Comparison of ENCODE assay signal across 11 cellular contexts in the genomic region with DNA sequence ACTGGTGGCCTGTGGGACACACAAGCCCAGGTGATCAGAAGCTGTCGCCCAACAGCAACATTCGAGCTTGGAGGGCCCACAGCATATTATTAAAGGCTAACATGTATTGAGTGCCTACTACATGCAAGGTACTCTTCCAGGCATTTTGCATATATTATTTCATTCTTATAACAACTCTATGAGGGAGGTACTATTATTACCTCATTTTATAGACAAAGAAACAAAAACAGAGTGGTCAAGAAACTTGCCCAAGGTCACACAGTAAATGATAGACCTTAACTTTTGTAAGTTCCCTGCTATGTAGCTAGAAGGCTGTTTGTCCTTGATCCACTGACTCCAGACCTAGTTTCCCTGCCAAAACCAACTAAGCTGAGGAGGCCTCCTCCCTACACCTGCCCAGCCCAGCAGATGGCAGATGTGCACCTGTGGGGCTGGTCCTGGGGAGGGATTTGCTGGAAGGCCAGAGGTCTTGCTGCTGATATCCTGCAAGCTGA. TPM values are rescaled to one million over a fixed set of nuclear protein-coding genes. Genes with fewer than 3 reads are reported as not detected.
DNase-seq lines count a peak whose midpoint lies in the region; ATAC-seq, FAIRE-seq and TF ChIP-seq lines count a peak whose summit lies in the region.
"Had no signal": no experiment of that assay in that cellular context is flagged by ENCODE, and none has a peak within 500 bp of the region (broad histone marks: within the 10 kb centered on the region; RNA-seq: fewer than 3 reads in every experiment).

No MANE protein-coding gene starts in this region.

- ATAC-seq in naive B cell (ENCODE audit: low read depth in 2 of 2): peak in 1 of 2 donors; percentile 39
- no peak for ATAC-seq in GM19023 (IDR thresholded peaks at IDR 0.05; ENCODE audit: unreplicated experiment)

- H3K9me2 ChIP-seq in MM.1S (replicated peaks; ENCODE audit: insufficient read depth, low read length): no peaks in the 10 kb centered on the region

- H3K27me3 ChIP-seq in MM.1S (replicated peaks; ENCODE audit: insufficient read depth, low read length) (no peaks in the 10 kb centered on the region), bronchial epithelial cell (ENCODE audit: control insufficient read depth, insufficient read depth, low read length) (no peaks in the 10 kb centered on the region)
- H3K27me3 ChIP-seq: thyroid gland had no signal

- TF ChIP-seq CTCF in GM10266 (IDR thresholded peaks at IDR 0.05; ENCODE audit: control insufficient read depth, insufficient read depth, low read depth, missing control alignments) (peak; percentile 8), MM.1S (IDR thresholded peaks at IDR 0.05; ENCODE audit: low read length) (peak; percentile 28), bronchial epithelial cell (IDR thresholded peaks at IDR 0.05; ENCODE audit: insufficient read depth, low read length, severe bottlenecking) (peak; percentile 54)

- H3K27me3 Mint-ChIP-seq in naive B cell: no peaks in the 10 kb centered on the region

- no peaks in the 10 kb centered on the region for H3F3A ChIP-seq in MM.1S (ENCODE audit: insufficient read depth, low read length)

- H3K4me3 Mint-ChIP-seq in naive B cell: no peak overlapping the region

- FAIRE-seq in bronchial epithelial cell (lab: Jason Lieb, UNC): no peak

- H3K36me3 ChIP-seq in MM.1S (replicated peaks; ENCODE audit: insufficient read depth, low read length): peaks cover 4% of the 10 kb centered on the region; the same call in 1 of the 2 replicates
- peaks cover 34% of the 10 kb centered on the region for H3K36me3 ChIP-seq in bronchial epithelial cell (ENCODE audit: control insufficient read depth, insufficient read depth, low read length)

- no peaks in the 10 kb centered on the region for H3K9me3 ChIP-seq in MM.1S (replicated peaks; ENCODE audit: insufficient read depth, low read length)
- H3K9me3 ChIP-seq: thyroid gland had no signal

- no peaks in the 10 kb centered on the region for H4K20me1 ChIP-seq in MM.1S (ENCODE audit: insufficient read depth, low read length)

- H3K27ac ChIP-seq in MM.1S (ENCODE audit: low read length): no peak overlapping the region
- H3K27ac ChIP-seq: thyroid gland had no signal

- H2AFZ ChIP-seq in MM.1S (ENCODE audit: low read length): no peak overlapping the region

- DNase-seq in GM10266 (ENCODE audit: extremely low spot score) (no peak), MM.1S (no peak), bronchial epithelial cell (ENCODE audit: low read depth) (no peak), naive B cell (peak; percentile 2), iPS-NIHi7 (ENCODE audit: extremely low spot score) (no peak)
- no peak for DNase-seq in effector CD4-positive, alpha-beta T cell
- no peak for DNase-seq in stimulated activated CD8-positive, alpha-beta memory T cell treated with anti-CD3 and anti-CD28 coated beads, Interleukin-4, amount 100 ng/mL, for 48 hours
- DNase-seq: H7 had no signal

- no peaks in the 10 kb centered on the region for H3K79me2 ChIP-seq in MM.1S (ENCODE audit: low read length)

- no peak overlapping the region for H3K4me2 ChIP-seq in MM.1S (ENCODE audit: low read depth, low read length)

- H3K27ac Mint-ChIP-seq in naive B cell: no peak overlapping the region

- no peak overlapping the region for H3K9ac ChIP-seq in MM.1S (ENCODE audit: low read length)

- no peaks in the 10 kb centered on the region for H3K9me3 Mint-ChIP-seq in naive B cell

- H3K4me3 ChIP-seq in MM.1S (ENCODE audit: low read length): no peak overlapping the region
- no peak overlapping the region for H3K4me3 ChIP-seq in bronchial epithelial cell (ENCODE audit: low read depth, low read length)
- H3K4me3 ChIP-seq: thyroid gland had no signal

- H3K4me1 Mint-ChIP-seq in naive B cell: peaks cover 0 to 5% (median 4%) of the 10 kb centered on the region in 3 donors

- no peaks in the 10 kb centered on the region for H3K4me1 ChIP-seq in MM.1S (ENCODE audit: low read length)
- H3K4me1 ChIP-seq: thyroid gland had no signal

- peaks cover 23 to 43% of the 10 kb centered on the region in 2 donors for H3K36me3 Mint-ChIP-seq in naive B cell

RNA-seq across cellular contexts. Expression of a gene that starts 35.7 kb away (rescaled TPM):
- total RNA-seq in bronchial epithelial cell: 16.3 and 21.3 TPM in 2 replicates
- 10 to 100 TPM in 1 of 6 donors, 1 to 10 TPM in 5; 1.1 to 15.6 (median 8.0) TPM for polyA plus RNA-seq in naive B cell (ENCODE audit: low read depth in 6 of 6)

RNA-seq across cellular contexts. Expression of a gene that starts 40.2 kb away (rescaled TPM):
- total RNA-seq in bronchial epithelial cell: under 0.01 TPM in 2 replicates
- polyA plus RNA-seq in naive B cell (ENCODE audit: low read depth in 6 of 6): not detected
- total RNA-seq: HT1080 had no signal
